8 cellular contexts compared by ENCODE assay signal in the genomic region with DNA sequence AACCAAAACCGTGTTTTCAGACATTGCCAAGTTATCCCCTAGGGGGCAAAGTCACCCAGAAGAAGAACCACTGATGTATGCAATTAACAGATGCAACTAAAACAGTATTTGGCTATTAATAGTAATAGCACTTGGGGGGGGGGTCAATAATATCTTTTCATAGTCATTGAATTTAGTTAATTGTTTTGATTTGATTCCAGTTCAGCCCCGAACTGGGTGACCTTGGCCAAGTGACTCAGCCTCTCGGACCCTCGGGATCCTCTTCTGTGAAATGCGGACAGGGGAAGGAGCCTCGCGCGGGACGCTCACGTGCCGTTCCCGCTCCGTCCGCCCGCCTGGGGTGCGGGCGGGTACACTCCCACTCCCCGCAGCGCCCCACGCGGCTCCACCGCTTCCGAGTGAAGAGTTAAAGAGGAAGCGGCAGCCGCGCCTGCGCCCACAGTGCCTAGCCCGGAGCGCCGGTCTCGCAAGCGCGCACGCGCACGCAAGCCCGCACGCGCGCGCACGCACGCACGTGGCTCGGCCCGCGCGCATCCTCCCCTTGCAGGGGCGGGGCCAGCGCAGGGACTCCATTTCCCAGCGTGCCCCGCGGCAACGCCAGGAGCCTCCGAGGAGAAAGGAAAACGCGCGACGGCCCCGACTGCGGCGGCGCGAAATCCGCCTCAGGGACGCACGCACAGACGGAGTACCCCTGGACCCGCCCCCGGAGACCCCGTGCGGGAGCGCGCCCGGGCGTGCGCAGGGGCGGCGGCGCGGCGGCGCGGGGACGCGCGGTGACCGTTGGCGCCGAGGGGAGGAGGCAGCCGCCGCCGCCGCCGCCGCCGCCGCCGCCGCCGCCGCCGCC. TPM values are rescaled to one million over a fixed set of nuclear protein-coding genes. Genes with fewer than 3 reads are reported as not detected.
DNase-seq lines count a peak whose midpoint lies in the region; ATAC-seq and TF ChIP-seq lines count a peak whose summit lies in the region.

Gene DAZAP1 (plus strand): TSS at position 769 of the 844 bp plus-strand sequence. CDS start 188 bp downstream, outside the sequence.

- H4K20me1 ChIP-seq in mammary epithelial cell (ENCODE audit: insufficient read depth, low read length) (peaks cover 11% of the 10 kb centered on the region), smooth muscle cell (ENCODE audit: low read depth) (peaks cover 36% of the 10 kb centered on the region)

- H3K4me1 ChIP-seq in mammary epithelial cell (ENCODE audit: insufficient read depth, low read length) (peaks cover 50% of the 10 kb centered on the region), smooth muscle cell (ENCODE audit: low read depth) (peaks cover 13% of the 10 kb centered on the region)

- dilution Hi-C loops in mammary epithelial cell (cut with HindIII; ENCODE audit: low sequenced_read_pairs) = no loop called here

- peaks cover 11% of the 10 kb centered on the region for H3F3A ChIP-seq in smooth muscle cell (ENCODE audit: low read depth)

- peaks cover 40% of the 10 kb centered on the region for H3K36me3 ChIP-seq in WERI-Rb-1
- H3K36me3 ChIP-seq in mammary epithelial cell (ENCODE audit: insufficient read depth, low read length) = peaks cover 3% of the 10 kb centered on the region
- H3K36me3 ChIP-seq in smooth muscle cell (ENCODE audit: low read depth) = no peaks in the 10 kb centered on the region

- intact Hi-C loops in mammary epithelial cell (cut with micrococcal nuclease) = loop anchor here (1.0 to 5.0 kb wide), 3 partner anchors 24 to 130 kb away; partner anchors contain the start of genes FAM174C, NDUFS7 and RPS15

- peak within 1 kb of the TSS; percentile 90 for H3K9ac ChIP-seq in mammary epithelial cell (ENCODE audit: insufficient read depth, low read length)
- peak within 1 kb of the TSS; percentile 96 for H3K9ac ChIP-seq in smooth muscle cell (ENCODE audit: low read depth)

- H3K79me2 ChIP-seq in mammary epithelial cell (ENCODE audit: insufficient read depth, low read length) = peaks cover 46% of the 10 kb centered on the region
- peaks cover 43% of the 10 kb centered on the region for H3K79me2 ChIP-seq in smooth muscle cell (ENCODE audit: low read depth)

- TF ChIP-seq CTCF in WERI-Rb-1 (IDR thresholded peaks at IDR 0.05; ENCODE audit: low read depth, low read length) (peak; percentile 55), mammary epithelial cell (conservative IDR thresholded peaks at IDR 0.05 in 1 of 2, IDR thresholded peaks at IDR 0.05 in 1 of 2; ENCODE audit: extremely low read depth in 1 of 2, insufficient read depth in 1 of 2, low read depth in 1 of 2, low read length in 2 of 2) (peak; percentile 37 to 63), smooth muscle cell (IDR thresholded peaks at IDR 0.05; ENCODE audit: borderline replicate concordance, insufficient read depth, poor library complexity, severe bottlenecking) (peak; percentile 31)

- H3K4me2 ChIP-seq in mammary epithelial cell (ENCODE audit: insufficient read depth, low read depth, low read length) (peak within 1 kb of the TSS; percentile 93), smooth muscle cell (peak within 1 kb of the TSS; percentile 95)

- CTCF ChIA-PET in mammary epithelial cell (lab: Charles Lee; ENCODE audit: low non-redundant PET) = no interaction called here

- TSS peak; percentile 57 for BruUV-seq in mammary epithelial cell (replicated peaks; lab: Mats Ljungman, UMichigan)

- H2AFZ ChIP-seq in mammary epithelial cell (ENCODE audit: low read depth, low read length) (peak within 1 kb of the TSS; percentile 89), smooth muscle cell (ENCODE audit: low read depth) (peak within 1 kb of the TSS; percentile 38)

- H3K4me3 ChIP-seq in WERI-Rb-1 (ENCODE audit: low read depth, low read length) (peak within 1 kb of the TSS; percentile 74), mammary epithelial cell (replicated peaks in 1 of 3; ENCODE audit: insufficient read depth in 1 of 3, low read depth in 2 of 3, low read length in 3 of 3) (peak within 1 kb of the TSS; percentile 71 to 98 (median 84)), smooth muscle cell (peak within 1 kb of the TSS; percentile 95)

- ATAC-seq in GM18868 (IDR thresholded peaks at IDR 0.05; ENCODE audit: unreplicated experiment) = peak; percentile 72
- peak; percentile 68 for ATAC-seq in HG03135 (IDR thresholded peaks at IDR 0.05; ENCODE audit: unreplicated experiment)

- peak within 1 kb of the TSS; percentile 96 for H3K27ac ChIP-seq in WERI-Rb-1
- H3K27ac ChIP-seq in mammary epithelial cell (ENCODE audit: insufficient read depth, low read depth, low read length) = peak within 1 kb of the TSS; percentile 79
- peak within 1 kb of the TSS; percentile 95 for H3K27ac ChIP-seq in smooth muscle cell (ENCODE audit: low read depth)

- WGBS in mammary epithelial cell (ENCODE audit: low coverage, missing lambda C conversion rate) = 1% methylated on average over 13 of the region's 103 CpGs
- WGBS in smooth muscle cell (ENCODE audit: low lambda C conversion rate) = under 1% methylated on average over 77 of the region's 103 CpGs

- peak; percentile 98 for DNase-seq in ACHN
- DNase-seq in NCI-H2196 treated with DMSO at 0.1 percent for 48 hours (lab: John Stamatoyannopoulos, UW; ENCODE audit: unreplicated experiment) = peak; percentile 90
- peak; percentile 98 for DNase-seq in WERI-Rb-1
- peak; percentile 98 for DNase-seq in mammary epithelial cell
- DNase-seq in iPS-NIHi7 (ENCODE audit: extremely low spot score) = peak; percentile 96
- peak; percentile 91 for DNase-seq in smooth muscle cell (lab: John Stamatoyannopoulos, UW; ENCODE audit: unreplicated experiment)

- in situ Hi-C loops in ACHN (cut with HindIII; ENCODE audit: low pct_ligation_motif_present, low pct_unique_long_range_greater_than_20kb, low sequenced_read_pairs) = no loop called here
- in situ Hi-C loops in mammary epithelial cell (cut with MboI; ENCODE audit: low sequenced_read_pairs in 2 of 2) = no loop called here

- H3K27me3 ChIP-seq in WERI-Rb-1 (ENCODE audit: insufficient read depth, low read depth, severe bottlenecking) = no peaks in the 10 kb centered on the region
- H3K27me3 ChIP-seq in mammary epithelial cell (ENCODE audit: insufficient read depth, low read length) = no peaks in the 10 kb centered on the region
- H3K27me3 ChIP-seq in smooth muscle cell (ENCODE audit: low read depth) = no peaks in the 10 kb centered on the region

- no peaks in the 10 kb centered on the region for H3K9me3 ChIP-seq in WERI-Rb-1 (ENCODE audit: severe bottlenecking)
- H3K9me3 ChIP-seq in mammary epithelial cell (replicated peaks; ENCODE audit: insufficient read depth, low read length) = no peaks in the 10 kb centered on the region
- no peaks in the 10 kb centered on the region for H3K9me3 ChIP-seq in smooth muscle cell (replicated peaks; ENCODE audit: low read depth)

RNA-seq across cellular contexts. Expression of gene DAZAP1, which starts in this region (rescaled TPM):
- total RNA-seq in mammary epithelial cell (100 to 1,000 TPM in 1 of 2 donors, 10 to 100 TPM in 1; 32.8 to 163 TPM), smooth muscle cell (33.7 and 41.7 TPM in 2 replicates)
- polyA plus RNA-seq in mammary epithelial cell (56.3 TPM), smooth muscle cell (35.5 and 37.0 TPM in 2 replicates)
- polyA minus RNA-seq in mammary epithelial cell = 238 TPM

Comparison
In these comparisons a context has a peak if more than half of its experiments do, and no peak if none do; other contexts are left out.
1. Peak in every context shown above with its lines: DNase-seq, ATAC-seq, H3K4me3 ChIP-seq and H3K27ac ChIP-seq.